In genomic region chr17:784143-784542, GRCh38 we compare ENCODE assay signal across 1 cellular context.
TF ChIP-seq lines count a peak whose summit lies in the region.

No MANE protein-coding gene starts in this region.

TF ChIP-seq in SK-N-SH, 30 proteins besides CTCF, POLR2A, EP300 and RAD21:
- TF ChIP-seq GATA2 (CRISPR knock-in tag; IDR thresholded peaks at IDR 0.05) (no peak), YY1 (IDR thresholded peaks at IDR 0.05; ENCODE audit: low read depth) (no peak), NFIC (IDR thresholded peaks at IDR 0.05; ENCODE audit: borderline replicate concordance) (no peak), RFX5 (IDR thresholded peaks at IDR 0.05; ENCODE audit: low read length) (no peak)
